In genomic region chr6:71908162-71908765, GRCh38 we compare ENCODE assay signal across 1 cellular context.
TF ChIP-seq lines count a peak whose summit lies in the region.

No MANE protein-coding gene starts in this region.

TF ChIP-seq in GM12878, 131 proteins besides CTCF, POLR2A, EP300 and RAD21 (continued from another document):
- TF ChIP-seq ZBTB11 (CRISPR knock-in tag; IDR thresholded peaks at IDR 0.05): no peak
- TF ChIP-seq SMAD1 (IDR thresholded peaks at IDR 0.05; ENCODE audit: low read depth, partially characterized antibody): no peak
- TF ChIP-seq NFIC (IDR thresholded peaks at IDR 0.05; ENCODE audit: low read depth, low read length): peak; percentile 42; the same call in 1 of the 2 replicates
- no peak for TF ChIP-seq NR2F1 (conservative IDR thresholded peaks at IDR 0.05)
- TF ChIP-seq JUNB (IDR thresholded peaks at IDR 0.05): peak; percentile 54
- no peak for TF ChIP-seq TAF1 (IDR thresholded peaks at IDR 0.05; ENCODE audit: borderline replicate concordance, low read depth, low read length)
- 0 out of 2 replicates have a peak, but pooled peaks have one; percentile 40 for TF ChIP-seq EED (IDR thresholded peaks at IDR 0.05; ENCODE audit: low read depth)
